Comparison of ENCODE assay signal across 8 cellular contexts in the genomic region with DNA sequence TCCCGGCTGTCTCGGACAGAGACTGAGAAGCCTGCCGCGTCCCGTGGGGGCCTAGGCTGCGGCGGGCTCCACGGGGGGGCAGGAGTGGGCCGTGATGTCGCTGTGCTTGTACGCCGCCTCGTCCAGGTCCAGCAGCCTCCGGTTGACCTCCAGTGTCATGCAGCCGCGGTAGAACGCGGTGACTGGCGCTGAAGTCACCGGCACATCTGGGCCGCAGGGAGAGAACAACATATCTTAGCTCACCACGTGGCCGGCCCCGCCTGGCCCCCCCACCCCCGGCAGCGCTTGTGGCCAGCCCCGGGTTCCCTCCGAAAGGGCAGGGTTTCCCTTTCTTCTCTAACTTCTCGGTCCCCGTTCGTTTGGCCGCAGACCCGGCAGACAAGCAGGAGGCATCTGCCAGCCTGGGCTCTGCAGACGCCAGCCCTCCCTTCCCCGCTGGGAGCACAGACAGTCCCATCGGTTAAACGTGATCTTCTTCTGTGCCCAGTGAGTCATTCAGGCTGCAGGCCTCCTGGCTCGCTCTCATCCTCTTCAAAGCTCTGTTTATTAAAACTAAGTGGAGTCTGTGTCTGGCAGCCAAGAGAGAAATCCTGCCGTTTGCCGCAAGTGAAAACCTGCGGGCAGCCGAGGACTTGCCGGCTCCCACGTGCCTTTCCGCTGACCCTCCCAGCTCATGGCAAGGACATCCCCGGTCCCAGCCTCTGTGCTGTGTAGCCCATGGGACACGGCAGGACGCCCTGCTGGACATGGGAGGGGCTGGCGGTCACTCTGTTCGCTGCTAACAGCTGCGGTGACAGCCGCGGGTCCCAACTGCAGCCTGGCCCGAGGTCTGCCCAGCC. TPM values are rescaled to one million over a fixed set of nuclear protein-coding genes. Genes with fewer than 3 reads are reported as not detected.
DNase-seq lines count a peak whose midpoint lies in the region; ATAC-seq, FAIRE-seq and TF ChIP-seq lines count a peak whose summit lies in the region.

No MANE protein-coding gene starts in this region.

- no peak overlapping the region for H2BK5ac ChIP-seq in mesendoderm (ENCODE audit: low read length)

- no peak overlapping the region for H3K27ac ChIP-seq in mesendoderm (ENCODE audit: low read depth, low read length)

- no peak overlapping the region for H3K4me3 ChIP-seq in mucosa of descending colon
- H3K4me3 ChIP-seq in mesendoderm (ENCODE audit: low read length), result no peak overlapping the region

- H3K4me2 ChIP-seq in mesendoderm (ENCODE audit: low read length), result no peak overlapping the region

- H2AK5ac ChIP-seq in mesendoderm (ENCODE audit: low read length), result no peak overlapping the region

- ATAC-seq in mucosa of descending colon, result peak; percentile 34
- no peak for ATAC-seq in HG02642 (IDR thresholded peaks at IDR 0.05; ENCODE audit: poor library complexity, unreplicated experiment)
- ATAC-seq in activated CD4-positive, CD25-positive, alpha-beta regulatory T cell treated with anti-CD3 and anti-CD28 coated beads, Interleukin-2, amount 50 U/mL, for 24 hours, result no peak

- no peaks in the 10 kb centered on the region for H3K36me3 ChIP-seq in mucosa of descending colon (ENCODE audit: low read depth)
- no peaks in the 10 kb centered on the region for H3K36me3 ChIP-seq in mesendoderm (ENCODE audit: control insufficient read depth, insufficient read depth, low read length)

- no peak overlapping the region for H3K9ac ChIP-seq in mesendoderm (ENCODE audit: low read length)

- H4K5ac ChIP-seq in mesendoderm (ENCODE audit: low read length), result no peak overlapping the region

- intact Hi-C loops in mucosa of descending colon (cut with DNase I, micrococcal nuclease), result no loop called here

- H3K27me3 ChIP-seq in mesendoderm (ENCODE audit: insufficient read depth, low read length, poor library complexity), result no peaks in the 10 kb centered on the region

- H3K23ac ChIP-seq in mesendoderm (ENCODE audit: low read length), result no peak overlapping the region

- FAIRE-seq in endometrium (lab: Jason Lieb, UNC), result peak; percentile 63

- no peak overlapping the region for H3K4ac ChIP-seq in mesendoderm (ENCODE audit: low read depth, low read length)

- H3K9me3 ChIP-seq in mucosa of descending colon, result no peaks in the 10 kb centered on the region

- no peak overlapping the region for H2BK120ac ChIP-seq in mesendoderm (ENCODE audit: low read depth, low read length)

- no peaks in the 10 kb centered on the region for H3K79me1 ChIP-seq in mesendoderm (ENCODE audit: low read length)

- H3K18ac ChIP-seq in mesendoderm (ENCODE audit: low read length), result no peak overlapping the region

- peak; percentile 40 for DNase-seq in DMS153 (lab: John Stamatoyannopoulos, UW)
- peak; percentile 83 for DNase-seq in NCI-H446 treated with DMSO at 0.1 percent for 48 hours (lab: John Stamatoyannopoulos, UW)
- peak in 2 of 3 donors; percentile 44 to 73 for DNase-seq in mucosa of descending colon
- DNase-seq in mesendoderm, result no peak
- DNase-seq in SKM-1 (lab: John Stamatoyannopoulos, UW; ENCODE audit: unreplicated experiment), result no peak

- H3K79me2 ChIP-seq in mesendoderm (ENCODE audit: control insufficient read depth, insufficient read depth, low read length), result no peaks in the 10 kb centered on the region

- no peak overlapping the region for H3K56ac ChIP-seq in mesendoderm (ENCODE audit: low read length)

- H3K4me1 ChIP-seq in mucosa of descending colon (ENCODE audit: low read depth) (no peaks in the 10 kb centered on the region), mesendoderm (ENCODE audit: control insufficient read depth, low read depth, low read length) (no peaks in the 10 kb centered on the region)

- TF ChIP-seq CTCF in mucosa of descending colon (IDR thresholded peaks at IDR 0.05), result no peak

- H4K8ac ChIP-seq in mesendoderm (ENCODE audit: low read depth, low read length), result no peak overlapping the region

- H2BK15ac ChIP-seq in mesendoderm (replicated peaks; ENCODE audit: low read depth), result no peak overlapping the region

- WGBS in mesendoderm (ENCODE audit: extremely low coverage, insufficient coverage, low lambda C conversion rate), result no CpG with 5 or more reads among the region's 54 CpGs

RNA-seq across cellular contexts. Expression of gene GAS6, which starts 42.8 kb away (rescaled TPM):
- total RNA-seq in mucosa of descending colon, result 100 to 1,000 TPM; 101 to 168 (median 113) TPM
- 3.6 TPM for polyA plus RNA-seq in mesendoderm (2013, experiment 1 of 2)
- 3.8 TPM for polyA plus RNA-seq in mesendoderm (2013, experiment 2 of 2)

Comparison
In these comparisons a context has a peak if more than half of its experiments do, and no peak if none do; other contexts are left out.
1. DNase-seq: peak in DMS153 (single experiment), NCI-H446 treated with DMSO at 0.1 percent for 48 hours (single experiment) and mucosa of descending colon (2 of 3); none in mesendoderm (single experiment) and SKM-1 (single experiment).